ENCODE assay signal across 8 cellular contexts in genomic region chr7:101688183-101688831, GRCh38.
A peak's percentile ranks its signal among the peaks of the same experiment; 100 is the strongest.
DNase-seq lines count a peak whose midpoint lies in the region; ATAC-seq and TF ChIP-seq lines count a peak whose summit lies in the region.

No MANE protein-coding gene starts in this region.

- ATAC-seq in HG03342 (IDR thresholded peaks at IDR 0.05; ENCODE audit: unreplicated experiment) = peak; percentile 74

- DNase-seq in DMS79 treated with DMSO at 0.1 percent for 48 hours (lab: John Stamatoyannopoulos, UW) (peak; percentile 28), DMS79 (lab: John Stamatoyannopoulos, UW) (no peak), OCI-M2 (lab: John Stamatoyannopoulos, UW; ENCODE audit: unreplicated experiment) (peak; percentile 28), fibroblast of mammary gland (ENCODE audit: low read depth) (peak; percentile 45), nephron progenitor cell (peak; percentile 95)
- DNase-seq in activated T-cell treated with anti-CD3 and anti-CD28 coated beads, Interleukin-2, amount 50 U/mL, for 24 hours = peak; percentile 90
- peak; percentile 72 for DNase-seq in stimulated activated naive CD4-positive, alpha-beta T cell treated with Interleukin-2 at 50 U/mL for 16 hours (lab: John Stamatoyannopoulos, UW)

- no peaks in the 10 kb centered on the region for H3K4me1 Mint-ChIP-seq in activated T-cell treated with anti-CD3 and anti-CD28 coated beads, Interleukin-2, amount 50 U/mL, for 24 hours (ENCODE audit: low read depth)
- peaks cover 28% of the 10 kb centered on the region for H3K4me1 Mint-ChIP-seq in nephron progenitor cell

- no peak overlapping the region for H3K4me3 Mint-ChIP-seq in activated T-cell treated with anti-CD3 and anti-CD28 coated beads, Interleukin-2, amount 50 U/mL, for 24 hours
- no peak overlapping the region for H3K4me3 Mint-ChIP-seq in nephron progenitor cell

- no peaks in the 10 kb centered on the region for H3K36me3 Mint-ChIP-seq in activated T-cell treated with anti-CD3 and anti-CD28 coated beads, Interleukin-2, amount 50 U/mL, for 24 hours (ENCODE audit: low read depth)
- no peaks in the 10 kb centered on the region for H3K36me3 Mint-ChIP-seq in nephron progenitor cell (ENCODE audit: low read depth)

- peaks cover 5% of the 10 kb centered on the region for H3K27me3 Mint-ChIP-seq in activated T-cell treated with anti-CD3 and anti-CD28 coated beads, Interleukin-2, amount 50 U/mL, for 24 hours
- peaks cover 21% of the 10 kb centered on the region for H3K27me3 Mint-ChIP-seq in nephron progenitor cell (ENCODE audit: low read depth, poor library complexity)

- TF ChIP-seq CTCF in fibroblast of mammary gland (conservative IDR thresholded peaks at IDR 0.05; ENCODE audit: control insufficient read depth, insufficient read depth, low read depth, low read length) (peak; percentile 59), nephron progenitor cell (IDR thresholded peaks at IDR 0.05) (peak; percentile 95)

- no peaks in the 10 kb centered on the region for H3K9me3 Mint-ChIP-seq in activated T-cell treated with anti-CD3 and anti-CD28 coated beads, Interleukin-2, amount 50 U/mL, for 24 hours
- no peaks in the 10 kb centered on the region for H3K9me3 Mint-ChIP-seq in nephron progenitor cell

- H3K4me3 ChIP-seq in fibroblast of mammary gland (ENCODE audit: control insufficient read depth, low read depth, low read length) = no peak overlapping the region

- H3K27ac Mint-ChIP-seq in activated T-cell treated with anti-CD3 and anti-CD28 coated beads, Interleukin-2, amount 50 U/mL, for 24 hours = no peak overlapping the region
- no peak overlapping the region for H3K27ac Mint-ChIP-seq in nephron progenitor cell
